ENCODE assay signal across 8 cellular contexts in the genomic region with DNA sequence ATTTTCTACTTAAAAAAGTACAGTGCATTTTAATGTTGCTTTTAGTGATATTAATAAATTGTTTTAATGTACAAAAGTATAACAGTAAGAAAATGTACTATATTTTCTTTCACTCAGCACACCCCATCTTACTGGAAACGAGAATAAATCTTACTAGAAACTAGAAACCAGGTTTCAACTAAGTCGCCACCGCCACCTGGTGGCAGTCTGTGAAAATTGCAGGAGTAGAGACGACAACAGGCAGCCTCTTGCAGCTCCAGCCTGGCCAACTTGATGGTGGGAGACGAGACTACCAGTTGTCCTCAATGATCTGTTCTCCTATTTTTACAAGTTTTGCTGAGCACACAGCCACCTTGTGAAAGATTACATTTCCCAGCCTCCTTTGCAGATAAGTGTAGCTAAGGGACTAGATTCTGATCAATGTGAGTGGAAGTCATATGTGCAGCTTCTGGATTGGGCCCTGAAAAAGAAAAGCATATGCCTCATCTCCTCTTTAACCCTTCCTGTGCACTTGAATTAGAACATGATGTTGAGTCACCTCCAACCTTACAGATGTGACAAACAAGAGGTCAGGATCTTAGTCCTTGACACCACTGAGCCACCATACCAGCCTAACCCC. TPM values are rescaled to one million over a fixed set of nuclear protein-coding genes. Genes with fewer than 3 reads are reported as not detected.
DNase-seq lines count a peak whose midpoint lies in the region; ATAC-seq and TF ChIP-seq lines count a peak whose summit lies in the region.

No MANE protein-coding gene starts in this region.

- H3K36me3 Mint-ChIP-seq in activated T-cell treated with anti-CD3 and anti-CD28 coated beads, Interleukin-2, amount 50 U/mL, for 4 hours (ENCODE audit: insufficient read depth), result no peaks in the 10 kb centered on the region

- TF ChIP-seq CTCF in heart left ventricle (IDR thresholded peaks at IDR 0.05), result peak in 10 of 12 donors; percentile 11 to 54 (median 38)

- no peaks in the 10 kb centered on the region for H3K27me3 Mint-ChIP-seq in activated T-cell treated with anti-CD3 and anti-CD28 coated beads, Interleukin-2, amount 50 U/mL, for 4 hours (ENCODE audit: low read depth)

- 9 to 14% (median 11%) methylated on average over 5 of the region's 5 CpGs for WGBS in heart left ventricle, 4 donors

- H3K36me3 ChIP-seq in H7 (replicated peaks; ENCODE audit: control insufficient read depth, insufficient read depth, low read length), result no peaks in the 10 kb centered on the region
- no peaks in the 10 kb centered on the region for H3K36me3 ChIP-seq in heart left ventricle

- peaks cover 0 to 14% (median 9%) of the 10 kb centered on the region in 12 donors for H3K9me3 ChIP-seq in heart left ventricle

- peak; percentile 88 for DNase-seq in CD1c-positive myeloid dendritic cell (ENCODE audit: extremely low spot score)
- peak; percentile 90 for DNase-seq in H7
- peak; percentile 76 for DNase-seq in NOMO-1 treated with DMSO at 0.1 percent for 48 hours (lab: John Stamatoyannopoulos, UW; ENCODE audit: unreplicated experiment)
- DNase-seq in activated T-cell treated with anti-CD3 and anti-CD28 coated beads, Interleukin-2, amount 50 U/mL, for 4 hours, result peak; percentile 42
- DNase-seq in heart left ventricle, result no peak
- peak; percentile 73 to 77 for DNase-seq in stimulated activated CD4-positive, alpha-beta T cell treated with anti-CD3 and anti-CD28 coated beads, Interleukin-2, amount 100 ng/mL, for 48 hours

- peaks cover 8% of the 10 kb centered on the region for H3K9me3 Mint-ChIP-seq in activated T-cell treated with anti-CD3 and anti-CD28 coated beads, Interleukin-2, amount 50 U/mL, for 4 hours

- no peak for TF ChIP-seq POLR2A in heart left ventricle (IDR thresholded peaks at IDR 0.05)

- no peaks in the 10 kb centered on the region for H3K4me1 ChIP-seq in heart left ventricle

- H3K4me3 Mint-ChIP-seq in activated T-cell treated with anti-CD3 and anti-CD28 coated beads, Interleukin-2, amount 50 U/mL, for 4 hours, result no peak overlapping the region

- H3K27ac ChIP-seq in heart left ventricle, result no peak overlapping the region

- ATAC-seq in activated T-cell treated with anti-CD3 and anti-CD28 coated beads, Interleukin-2, amount 50 U/mL, for 4 hours, result peak in 1 of 2 donors; percentile 30
- ATAC-seq in heart left ventricle (no peak), HG02623 (IDR thresholded peaks at IDR 0.05; ENCODE audit: unreplicated experiment) (no peak), GM21447 (IDR thresholded peaks at IDR 0.05; ENCODE audit: unreplicated experiment) (no peak)

- H3K4me1 Mint-ChIP-seq in activated T-cell treated with anti-CD3 and anti-CD28 coated beads, Interleukin-2, amount 50 U/mL, for 4 hours (ENCODE audit: low read depth), result no peaks in the 10 kb centered on the region

- no peak overlapping the region for H3K4me3 ChIP-seq in H7 (ENCODE audit: insufficient read depth, low read depth, low read length)
- no peak overlapping the region for H3K4me3 ChIP-seq in heart left ventricle

- intact Hi-C loops in heart left ventricle (cut with DNase I), result no loop called here

- no peaks in the 10 kb centered on the region for H3K27me3 ChIP-seq in H7 (ENCODE audit: control insufficient read depth, insufficient read depth, low read length)
- no peaks in the 10 kb centered on the region for H3K27me3 ChIP-seq in heart left ventricle

RNA-seq across cellular contexts. Expression of gene OTOF, which starts 8.7 kb away (rescaled TPM):
- 0.07 and 0.14 TPM in 2 replicates for total RNA-seq in H7 (2014; rRNA removed; shearing (Covaris generic))
- under 1 TPM; 0.10 to 0.60 (median 0.18) TPM for total RNA-seq in activated T-cell treated with anti-CD3 and anti-CD28 coated beads, Interleukin-2, amount 50 U/mL, for 4 hours
- total RNA-seq in heart left ventricle, result under 1 TPM in 1 of 9 donors, not detected in 8; 0.14 TPM
- under 1 TPM; 0.03 to 0.04 TPM for polyA plus RNA-seq in heart left ventricle

Comparison
In these comparisons a context has a peak if more than half of its experiments do, and no peak if none do; other contexts are left out.
1. DNase-seq: peak in CD1c-positive myeloid dendritic cell (single experiment), H7 (single experiment), NOMO-1 treated with DMSO at 0.1 percent for 48 hours (single experiment), activated T-cell treated with anti-CD3 and anti-CD28 coated beads, Interleukin-2, amount 50 U/mL, for 4 hours (single experiment) and stimulated activated CD4-positive, alpha-beta T cell treated with anti-CD3 and anti-CD28 coated beads, Interleukin-2, amount 100 ng/mL, for 48 hours (2 of 2); none in heart left ventricle (0 of 5).